In genomic region chr22:40196628-40197027, GRCh38 we compare ENCODE assay signal across 8 cellular contexts. TPM values are rescaled to one million over a fixed set of nuclear protein-coding genes. Genes with fewer than 3 reads are reported as not detected.
DNase-seq lines count a peak whose midpoint lies in the region; ATAC-seq and TF ChIP-seq lines count a peak whose summit lies in the region.

No MANE protein-coding gene starts in this region.

- intact Hi-C loops in MCF 10A (cut with micrococcal nuclease) (no loop called here), breast epithelium (cut with DNase I; ENCODE audit: low total_unique reads) (no loop called here)

- peak overlapping the region in 1 of 2 donors; percentile 22 for H3K27ac ChIP-seq in breast epithelium
- H3K27ac ChIP-seq in hepatocyte: peak overlapping the region; percentile 35

- BruUV-seq in MCF 10A (replicated peaks; lab: Mats Ljungman, UMichigan): no TSS peak

- H3K9me3 ChIP-seq in breast epithelium: no peaks in the 10 kb centered on the region
- H3K9me3 ChIP-seq in hepatocyte (ENCODE audit: low read depth): no peaks in the 10 kb centered on the region

- H3K27me3 Mint-ChIP-seq in MCF 10A (ENCODE audit: insufficient read depth, unreplicated experiment): no peaks in the 10 kb centered on the region
- H3K27me3 Mint-ChIP-seq in activated T-helper 17 cell treated with anti-CD3 and anti-CD28 coated beads, Interleukin-2, amount 50 U/mL, for 72 hours: no peaks in the 10 kb centered on the region
- no peaks in the 10 kb centered on the region for H3K27me3 Mint-ChIP-seq in type B pancreatic cell

- WGBS in hepatocyte (ENCODE audit: low lambda C conversion rate, missing lambda C conversion rate): 62% methylated on average over 3 of the region's 3 CpGs

- TF ChIP-seq POLR2A in breast epithelium (IDR thresholded peaks at IDR 0.05): no peak

- no peak overlapping the region for H2AFZ ChIP-seq in hepatocyte

- peaks cover 9% of the 10 kb centered on the region for H3K36me3 Mint-ChIP-seq in MCF 10A (ENCODE audit: insufficient read depth, unreplicated experiment)
- H3K36me3 Mint-ChIP-seq in activated T-helper 17 cell treated with anti-CD3 and anti-CD28 coated beads, Interleukin-2, amount 50 U/mL, for 72 hours (ENCODE audit: low read depth): peaks cover 13% of the 10 kb centered on the region
- peaks cover 11% of the 10 kb centered on the region for H3K36me3 Mint-ChIP-seq in type B pancreatic cell

- H3K9me2 ChIP-seq in hepatocyte (replicated peaks; ENCODE audit: insufficient read depth): no peaks in the 10 kb centered on the region

- no peaks in the 10 kb centered on the region for H3K36me3 ChIP-seq in breast epithelium
- no peaks in the 10 kb centered on the region for H3K36me3 ChIP-seq in hepatocyte (replicated peaks; ENCODE audit: insufficient read depth, low read depth)

- H3K9me3 Mint-ChIP-seq in MCF 10A (ENCODE audit: unreplicated experiment): no peaks in the 10 kb centered on the region
- no peaks in the 10 kb centered on the region for H3K9me3 Mint-ChIP-seq in activated T-helper 17 cell treated with anti-CD3 and anti-CD28 coated beads, Interleukin-2, amount 50 U/mL, for 72 hours
- no peaks in the 10 kb centered on the region for H3K9me3 Mint-ChIP-seq in type B pancreatic cell

- DNase-seq in MCF 10A (ENCODE audit: unreplicated experiment): peak; percentile 69
- DNase-seq in breast epithelium (ENCODE audit: low spot score in 2 of 2): no peak
- DNase-seq in hepatocyte (ENCODE audit: low spot score): peak; percentile 47
- DNase-seq in type B pancreatic cell (ENCODE audit: extremely low spot score, unreplicated experiment): no peak
- DNase-seq in hippocampal formation (lab: John Stamatoyannopoulos, UW): no peak

- H3K27ac Mint-ChIP-seq in MCF 10A (ENCODE audit: low read depth, unreplicated experiment): peak overlapping the region; percentile 24
- H3K27ac Mint-ChIP-seq in activated T-helper 17 cell treated with anti-CD3 and anti-CD28 coated beads, Interleukin-2, amount 50 U/mL, for 72 hours: peak overlapping the region; percentile 92
- no peak overlapping the region for H3K27ac Mint-ChIP-seq in type B pancreatic cell

- H3K4me1 Mint-ChIP-seq in MCF 10A (ENCODE audit: insufficient read depth, unreplicated experiment) (peaks cover 36% of the 10 kb centered on the region), type B pancreatic cell (ENCODE audit: unreplicated experiment) (peaks cover 44% of the 10 kb centered on the region)
- H3K4me1 Mint-ChIP-seq in activated T-helper 17 cell treated with anti-CD3 and anti-CD28 coated beads, Interleukin-2, amount 50 U/mL, for 72 hours: peaks cover 48% of the 10 kb centered on the region

- H3K4me2 ChIP-seq in hepatocyte: no peak overlapping the region

- peak; percentile 99 for ATAC-seq in activated T-helper 17 cell treated with anti-CD3 and anti-CD28 coated beads, Interleukin-2, amount 50 U/mL, for 72 hours (replicated peaks)
- ATAC-seq in GM19397 (IDR thresholded peaks at IDR 0.05; ENCODE audit: unreplicated experiment) (no peak), HG03342 (IDR thresholded peaks at IDR 0.05; ENCODE audit: unreplicated experiment) (no peak)

- peaks cover 95% of the 10 kb centered on the region for H4K20me1 ChIP-seq in hepatocyte (ENCODE audit: insufficient read depth, poor library complexity, severe bottlenecking)

- H3K27me3 ChIP-seq in breast epithelium (no peaks in the 10 kb centered on the region), hepatocyte (no peaks in the 10 kb centered on the region)

- CTCF ChIA-PET in MCF 10A (lab: Yijun Ruan, JAX): interaction anchor here (0.6 to 1.0 kb wide), 3 partner anchors 120 to 880 kb away, joined by 3 to 5 read pairs (median 3); no protein-coding TSS in a partner anchor

- no peak overlapping the region for H3K4me3 Mint-ChIP-seq in MCF 10A (ENCODE audit: unreplicated experiment)
- peak overlapping the region; percentile 71 for H3K4me3 Mint-ChIP-seq in activated T-helper 17 cell treated with anti-CD3 and anti-CD28 coated beads, Interleukin-2, amount 50 U/mL, for 72 hours
- peak overlapping the region; percentile 10 for H3K4me3 Mint-ChIP-seq in type B pancreatic cell

- no peak for TF ChIP-seq CTCF in MCF 10A (IDR thresholded peaks at IDR 0.05; ENCODE audit: unreplicated experiment)
- TF ChIP-seq CTCF in breast epithelium (IDR thresholded peaks at IDR 0.05): no peak
- no peak for TF ChIP-seq CTCF in hepatocyte (IDR thresholded peaks at IDR 0.05; ENCODE audit: poor library complexity)
- TF ChIP-seq CTCF in type B pancreatic cell (conservative IDR thresholded peaks at IDR 0.05): no peak

- H3K4me3 ChIP-seq in breast epithelium (no peak overlapping the region), hepatocyte (no peak overlapping the region)

- H3K79me2 ChIP-seq in hepatocyte: peaks cover 99% of the 10 kb centered on the region

- POLR2A ChIA-PET in MCF 10A (lab: Yijun Ruan, JAX): interaction anchor here (0.8 to 5.8 kb wide), 12 partner anchors 8 to 668 kb away, joined by 3 to 64 read pairs (median 5); partner anchors contain the start of genes ADSL and TNRC6B

- peaks cover 0 to 12% of the 10 kb centered on the region in 2 donors for H3K4me1 ChIP-seq in breast epithelium
- peaks cover 13% of the 10 kb centered on the region for H3K4me1 ChIP-seq in hepatocyte (ENCODE audit: insufficient read depth)

RNA-seq across cellular contexts. Expression of gene TNRC6B, which starts 18.9 kb away (rescaled TPM):
- total RNA-seq in MCF 10A (2022): 27.1 and 39.3 TPM in 2 replicates
- total RNA-seq in breast epithelium: 10 to 100 TPM; 32.8 to 53.1 (median 39.7) TPM
- 10 to 100 TPM; 45.3 to 59.1 TPM for total RNA-seq in activated T-helper 17 cell treated with anti-CD3 and anti-CD28 coated beads, Interleukin-2, amount 50 U/mL, for 72 hours
- total RNA-seq in hepatocyte: 25.8 TPM in 2 replicates
- polyA plus RNA-seq in hepatocyte: 23.7 and 30.8 TPM in 2 replicates
- total RNA-seq in type B pancreatic cell (ENCODE audit: low replicate concordance): 48.3 and 50.7 TPM in 2 replicates

Comparison
In these comparisons a context has a peak if more than half of its experiments do, and no peak if none do; other contexts are left out.
1. DNase-seq: peak in MCF 10A (single experiment) and hepatocyte (single experiment); none in breast epithelium (0 of 2), type B pancreatic cell (single experiment) and hippocampal formation (0 of 2).